Comparison of ENCODE assay signal across 8 cellular contexts in the genomic region with DNA sequence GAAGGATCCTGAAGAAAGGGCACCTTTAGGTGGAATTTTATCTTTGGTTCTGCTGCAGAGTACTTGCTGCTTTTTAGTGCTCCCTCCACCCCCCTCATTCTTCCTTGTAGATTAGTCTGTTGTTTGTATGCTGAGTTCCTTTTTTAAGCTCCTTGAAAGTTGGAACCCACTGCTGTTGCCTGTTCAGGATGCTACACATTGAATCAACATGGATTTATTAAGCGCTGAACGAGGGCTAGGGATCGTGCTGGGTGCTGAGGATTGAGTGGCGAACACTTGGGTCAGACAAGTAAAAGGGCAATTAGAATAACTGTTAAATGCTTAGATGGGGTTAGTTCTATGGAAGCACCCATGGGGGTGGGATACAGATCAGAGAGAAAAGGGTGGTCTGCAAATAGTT. TPM values are rescaled to one million over a fixed set of nuclear protein-coding genes. Genes with fewer than 3 reads are reported as not detected.
DNase-seq lines count a peak whose midpoint lies in the region; ATAC-seq and TF ChIP-seq lines count a peak whose summit lies in the region.

No MANE protein-coding gene starts in this region.

- no peaks in the 10 kb centered on the region for H3K79me1 ChIP-seq in mesendoderm (ENCODE audit: low read length)

- H3K36me3 ChIP-seq in mesendoderm (ENCODE audit: control insufficient read depth, insufficient read depth, low read length), result no peaks in the 10 kb centered on the region

- peaks cover 5% of the 10 kb centered on the region for H3K9me3 Mint-ChIP-seq in stimulated activated naive CD8-positive, alpha-beta T cell treated with anti-CD3 and anti-CD28 coated beads, Interleukin-15, Interleukin-2, amounts not matched to agents 100 ng/mL and 50 ng/mL, for 24 hours
- H3K9me3 Mint-ChIP-seq in brain, result peaks cover 12 to 42% (median 19%) of the 10 kb centered on the region in 5 experiments

- H3K36me3 Mint-ChIP-seq in stimulated activated naive CD8-positive, alpha-beta T cell treated with anti-CD3 and anti-CD28 coated beads, Interleukin-15, Interleukin-2, amounts not matched to agents 100 ng/mL and 50 ng/mL, for 24 hours (ENCODE audit: low read depth), result peaks cover 9% of the 10 kb centered on the region
- H3K36me3 Mint-ChIP-seq in brain, result peaks cover 36% of the 10 kb centered on the region

- no peak for ATAC-seq in stimulated activated naive CD8-positive, alpha-beta T cell treated with anti-CD3 and anti-CD28 coated beads, Interleukin-15, Interleukin-2, amounts not matched to agents 100 U/mL and 50 U/mL, for 24 hours
- no peak for ATAC-seq in GM18498 (IDR thresholded peaks at IDR 0.05; ENCODE audit: unreplicated experiment)

- H3K4me1 ChIP-seq in mesendoderm (ENCODE audit: control insufficient read depth, low read depth, low read length), result peaks cover 4% of the 10 kb centered on the region

- no peak overlapping the region for H3K23ac ChIP-seq in mesendoderm (ENCODE audit: low read length)

- peak overlapping the region; percentile 45 for H3K4me2 ChIP-seq in mesendoderm (ENCODE audit: low read length)

- in situ Hi-C loops in ACHN (cut with HindIII; ENCODE audit: low pct_ligation_motif_present, low pct_unique_long_range_greater_than_20kb, low sequenced_read_pairs), result no loop called here

- H3K27me3 Mint-ChIP-seq in stimulated activated naive CD8-positive, alpha-beta T cell treated with anti-CD3 and anti-CD28 coated beads, Interleukin-15, Interleukin-2, amounts not matched to agents 100 ng/mL and 50 ng/mL, for 24 hours, result no peaks in the 10 kb centered on the region
- H3K27me3 Mint-ChIP-seq in brain, result peaks cover 24% of the 10 kb centered on the region

- peak overlapping the region; percentile 89 for H3K56ac ChIP-seq in mesendoderm (ENCODE audit: low read length)

- DNase-seq in stimulated activated naive CD8-positive, alpha-beta T cell treated with anti-CD3 and anti-CD28 coated beads, Interleukin-15, Interleukin-2, amounts not matched to agents 100 U/mL and 50 U/mL, for 24 hours, result no peak
- DNase-seq in mesendoderm (no peak), glomerular visceral epithelial cell (ENCODE audit: extremely low spot score) (no peak), ACHN (no peak), anterior cingulate cortex (lab: John Stamatoyannopoulos, UW) (no peak)

- H3K4me3 Mint-ChIP-seq in stimulated activated naive CD8-positive, alpha-beta T cell treated with anti-CD3 and anti-CD28 coated beads, Interleukin-15, Interleukin-2, amounts not matched to agents 100 ng/mL and 50 ng/mL, for 24 hours, result peak overlapping the region; percentile 96
- H3K4me3 Mint-ChIP-seq in brain, result peak overlapping the region; percentile 98 to 99 (median 98)

- no peak for TF ChIP-seq CTCF in brain (conservative IDR thresholded peaks at IDR 0.05)

- H4K8ac ChIP-seq in mesendoderm (ENCODE audit: low read depth, low read length), result no peak overlapping the region

- H3K18ac ChIP-seq in mesendoderm (ENCODE audit: low read length), result no peak overlapping the region

- no peak overlapping the region for H3K4me3 ChIP-seq in mesendoderm (ENCODE audit: low read length)

- H3K4ac ChIP-seq in mesendoderm (ENCODE audit: low read depth, low read length), result no peak overlapping the region

- peak overlapping the region; percentile 79 for H3K9ac ChIP-seq in mesendoderm (ENCODE audit: low read length)

- H2BK5ac ChIP-seq in mesendoderm (ENCODE audit: low read length), result no peak overlapping the region

- H2AK5ac ChIP-seq in mesendoderm (ENCODE audit: low read length), result no peak overlapping the region

- WGBS in mesendoderm (ENCODE audit: extremely low coverage, insufficient coverage, low lambda C conversion rate), result no CpG with 5 or more reads among the region's 4 CpGs

- no peak overlapping the region for H3K27ac ChIP-seq in mesendoderm (ENCODE audit: low read depth, low read length)

- no peaks in the 10 kb centered on the region for H3K27me3 ChIP-seq in mesendoderm (ENCODE audit: insufficient read depth, low read length, poor library complexity)

- no peak overlapping the region for H2BK15ac ChIP-seq in mesendoderm (replicated peaks; ENCODE audit: low read depth)

- H3K79me2 ChIP-seq in mesendoderm (ENCODE audit: control insufficient read depth, insufficient read depth, low read length), result no peaks in the 10 kb centered on the region

- H3K27ac Mint-ChIP-seq in stimulated activated naive CD8-positive, alpha-beta T cell treated with anti-CD3 and anti-CD28 coated beads, Interleukin-15, Interleukin-2, amounts not matched to agents 100 ng/mL and 50 ng/mL, for 24 hours, result peak overlapping the region; percentile 96
- peak overlapping the region; percentile 98 to 99 (median 99) for H3K27ac Mint-ChIP-seq in brain

- no peak overlapping the region for H2BK120ac ChIP-seq in mesendoderm (ENCODE audit: low read depth, low read length)

- peaks cover 66% of the 10 kb centered on the region for H3K4me1 Mint-ChIP-seq in stimulated activated naive CD8-positive, alpha-beta T cell treated with anti-CD3 and anti-CD28 coated beads, Interleukin-15, Interleukin-2, amounts not matched to agents 100 ng/mL and 50 ng/mL, for 24 hours (ENCODE audit: low read depth)
- H3K4me1 Mint-ChIP-seq in brain, result peaks cover 55% of the 10 kb centered on the region

- no peak overlapping the region for H4K5ac ChIP-seq in mesendoderm (ENCODE audit: low read length)

RNA-seq across cellular contexts. Expression of a gene that starts 0.9 kb away (rescaled TPM):
- 15.5 TPM for polyA plus RNA-seq in brain (ENCODE audit: insufficient read depth, low read depth, low replicate concordance)
- polyA plus RNA-seq in mesendoderm (2013, experiment 1 of 2), result 8.7 TPM
- 7.9 TPM for polyA plus RNA-seq in mesendoderm (2013, experiment 2 of 2)
